Comparison of ENCODE assay signal across 23 cellular contexts in genomic region chr10:72508033-72508432, GRCh38.
A peak's percentile ranks its signal among the peaks of the same experiment; 100 is the strongest.
DNase-seq lines count a peak whose midpoint lies in the region; ATAC-seq, FAIRE-seq and TF ChIP-seq lines count a peak whose summit lies in the region.
"Had no signal": no experiment of that assay in that cellular context is flagged by ENCODE, and none has a peak within 500 bp of the region (broad histone marks: within the 10 kb centered on the region; RNA-seq: fewer than 3 reads in every experiment).

No MANE protein-coding gene starts in this region.

- H2AFZ ChIP-seq in HepG2 (ENCODE audit: low read length): no peak overlapping the region

- H3K9me3 ChIP-seq in HepG2 (ENCODE audit: low read length) (peaks cover 7% of the 10 kb centered on the region; the same call in 1 of the 2 replicates), right lobe of liver (no peaks in the 10 kb centered on the region), SK-N-MC (ENCODE audit: low read depth, low read length) (no peaks in the 10 kb centered on the region), neutrophil (no peaks in the 10 kb centered on the region)

- TF ChIP-seq EP300 in HepG2 (IDR thresholded peaks at IDR 0.05; ENCODE audit: low read depth in 2 of 2, low read length in 2 of 2) (no peak), HepG2 (CRISPR knock-in tag; IDR thresholded peaks at IDR 0.05; ENCODE audit: borderline replicate concordance) (no peak)

- POLR2A ChIA-PET in HepG2 (lab: Yijun Ruan, JAX): no interaction called here
- POLR2A ChIA-PET in activated CD4-positive, alpha-beta T cell treated with anti-CD3 and anti-CD28 coated beads for 36 hours (lab: Charles Lee): no interaction called here

- BruUV-seq in HepG2 (replicated peaks; lab: Mats Ljungman, UMichigan): no TSS peak

- CTCF ChIA-PET in HepG2 (lab: Yijun Ruan, JAX; ENCODE audit: low intra/inter-chr PET ratio, low total read pairs): no interaction called here
- CTCF ChIA-PET in activated CD4-positive, alpha-beta T cell treated with anti-CD3 and anti-CD28 coated beads for 36 hours (lab: Charles Lee): no interaction called here

- intact Hi-C loops in HepG2 (cut with micrococcal nuclease; ENCODE audit: unreplicated experiment): no loop called here
- intact Hi-C loops in right lobe of liver (cut with DNase I): no loop called here
- intact Hi-C loops in activated CD4-positive, alpha-beta T cell treated with anti-CD3 and anti-CD28 coated beads for 36 hours (cut with DNase I, micrococcal nuclease): no loop called here

- H3K9ac ChIP-seq in HepG2 (ENCODE audit: insufficient read depth, low read depth, low read length) (no peak overlapping the region), SK-N-MC (ENCODE audit: insufficient read length) (no peak overlapping the region)
- H3K9ac ChIP-seq: BLaER1 treated with 17β-estradiol and CSF1 and Interleukin-3, amounts not matched to agents 10 nM and 100 nM had no signal

- DNase-seq in HepG2 (ENCODE audit: low spot score): no peak
- DNase-seq in right lobe of liver: no peak
- no peak for DNase-seq in HL-60 (ENCODE audit: low read depth in 1 of 2, low spot score in 1 of 2)
- no peak for DNase-seq in SK-N-MC (ENCODE audit: low read depth, low spot score)
- no peak for DNase-seq in activated CD4-positive, alpha-beta T cell treated with anti-CD3 and anti-CD28 coated beads for 36 hours
- DNase-seq in glutamatergic neuron: no peak
- DNase-seq: AML-193; Caco-2; Calu3; CD4-positive, alpha-beta T cell; CD8-positive, alpha-beta T cell; DMS79 treated with DMSO at 0.1 percent for 48 hours; GF-D8 had no signal

- FAIRE-seq in HepG2 (lab: Jason Lieb, UNC): no peak
- FAIRE-seq: D721Med, G401.6, GM12891, GM19239 had no signal

- no peak overlapping the region for H3K27ac Mint-ChIP-seq in activated CD4-positive, alpha-beta T cell treated with anti-CD3 and anti-CD28 coated beads for 36 hours
- H3K27ac Mint-ChIP-seq in glutamatergic neuron (ENCODE audit: unreplicated experiment): no peak overlapping the region
- H3K27ac Mint-ChIP-seq: B cell; CD4-positive, alpha-beta T cell; CD8-positive, alpha-beta T cell had no signal

- in situ Hi-C loops in HepG2 (cut with HindIII; ENCODE audit: extremely low pct_ligation_motif_present, low pct_unique_long_range_greater_than_20kb): no loop called here

- H3K27me3 Mint-ChIP-seq in activated CD4-positive, alpha-beta T cell treated with anti-CD3 and anti-CD28 coated beads for 36 hours: no peaks in the 10 kb centered on the region
- H3K27me3 Mint-ChIP-seq in glutamatergic neuron (ENCODE audit: unreplicated experiment): no peaks in the 10 kb centered on the region
- H3K27me3 Mint-ChIP-seq: B cell; CD4-positive, alpha-beta T cell had no signal

- H3K27me3 ChIP-seq in HepG2 (ENCODE audit: control insufficient read depth in 1 of 2, insufficient read depth in 2 of 2, low read length in 2 of 2) (no peaks in the 10 kb centered on the region), right lobe of liver (no peaks in the 10 kb centered on the region), HL-60 (ENCODE audit: insufficient read depth, poor library complexity, severe bottlenecking) (no peaks in the 10 kb centered on the region), neutrophil (no peaks in the 10 kb centered on the region)
- H3K27me3 ChIP-seq: BLaER1 treated with 17β-estradiol and CSF1 and Interleukin-3, amounts not matched to agents 10 nM and 100 nM had no signal

- H3K27ac ChIP-seq in HepG2 (ENCODE audit: extremely low read length, insufficient read depth, low read length): no peak overlapping the region
- no peak overlapping the region for H3K27ac ChIP-seq in right lobe of liver
- H3K27ac ChIP-seq in HL-60 (replicated peaks): peak overlapping the region; percentile 88
- H3K27ac ChIP-seq in SK-N-MC: 0 out of 2 replicates have a peak overlapping the region, but pooled peaks have one; percentile 36
- peak overlapping the region; percentile 85 for H3K27ac ChIP-seq in neutrophil
- H3K27ac ChIP-seq: 22Rv1; BLaER1 treated with 17β-estradiol and CSF1 and Interleukin-3, amounts not matched to agents 10 nM and 100 nM; C4-2B had no signal

- TF ChIP-seq RAD21 in HepG2 (CRISPR knock-in tag; IDR thresholded peaks at IDR 0.05): no peak

- H3K4me1 ChIP-seq in HepG2 (ENCODE audit: insufficient read depth, low read length): peaks cover 24% of the 10 kb centered on the region
- H3K4me1 ChIP-seq in right lobe of liver: peaks cover 0 to 20% (median 5%) of the 10 kb centered on the region in 4 donors
- peaks cover 78 to 82% of the 10 kb centered on the region in 2 experiments for H3K4me1 ChIP-seq in neutrophil (ENCODE audit: control insufficient read depth in 1 of 2, insufficient read depth in 1 of 2, low read depth in 1 of 2, low read length in 1 of 2)
- H3K4me1 ChIP-seq: Caco-2 had no signal

- no peaks in the 10 kb centered on the region; the same call in 1 of the 2 replicates for H4K20me1 ChIP-seq in HepG2 (ENCODE audit: insufficient read depth, low read length)
- H4K20me1 ChIP-seq: BLaER1 treated with 17β-estradiol and CSF1 and Interleukin-3, amounts not matched to agents 10 nM and 100 nM had no signal

- ATAC-seq in HepG2 (no peak), right lobe of liver (no peak), HG03432 (IDR thresholded peaks at IDR 0.05; ENCODE audit: unreplicated experiment) (no peak)
- no peak for ATAC-seq in activated CD4-positive, alpha-beta T cell treated with anti-CD3 and anti-CD28 coated beads for 36 hours
- ATAC-seq: CD8-positive, alpha-beta T cell had no signal

- TF ChIP-seq POLR2A in HepG2 (IDR thresholded peaks at IDR 0.05; ENCODE audit: insufficient read depth in 1 of 2, low read depth in 2 of 2, low read length in 2 of 2): no peak
- no peak for TF ChIP-seq POLR2A in right lobe of liver (IDR thresholded peaks at IDR 0.05)

- H3K4me2 ChIP-seq in HepG2 (ENCODE audit: low read depth, low read length): no peak overlapping the region
- H3K4me2 ChIP-seq: BLaER1 treated with 17β-estradiol and CSF1 and Interleukin-3, amounts not matched to agents 10 nM and 100 nM had no signal

- peaks cover 2 to 26% of the 10 kb centered on the region in 2 experiments; a peak in 4 of 5 replicates for H3K36me3 ChIP-seq in HepG2 (replicated peaks in 1 of 2; ENCODE audit: control insufficient read depth in 1 of 2, insufficient read depth in 2 of 2, low read length in 2 of 2)
- peaks cover 0 to 11% (median 0%) of the 10 kb centered on the region in 4 donors for H3K36me3 ChIP-seq in right lobe of liver
- H3K36me3 ChIP-seq in SK-N-MC (ENCODE audit: insufficient read depth, low read length): no peaks in the 10 kb centered on the region
- H3K36me3 ChIP-seq in neutrophil: no peaks in the 10 kb centered on the region

- H3K4me3 Mint-ChIP-seq in activated CD4-positive, alpha-beta T cell treated with anti-CD3 and anti-CD28 coated beads for 36 hours: no peak overlapping the region
- no peak overlapping the region for H3K4me3 Mint-ChIP-seq in glutamatergic neuron (ENCODE audit: unreplicated experiment)
- H3K4me3 Mint-ChIP-seq: B cell; CD4-positive, alpha-beta T cell; CD8-positive, alpha-beta T cell had no signal

- H3K9me3 Mint-ChIP-seq in activated CD4-positive, alpha-beta T cell treated with anti-CD3 and anti-CD28 coated beads for 36 hours (ENCODE audit: low read depth): peaks cover 14% of the 10 kb centered on the region
- peaks cover 5% of the 10 kb centered on the region for H3K9me3 Mint-ChIP-seq in glutamatergic neuron (ENCODE audit: unreplicated experiment)

- peaks cover 5% of the 10 kb centered on the region for H3K4me1 Mint-ChIP-seq in activated CD4-positive, alpha-beta T cell treated with anti-CD3 and anti-CD28 coated beads for 36 hours
- H3K4me1 Mint-ChIP-seq in glutamatergic neuron (ENCODE audit: low read depth, unreplicated experiment): no peaks in the 10 kb centered on the region

- TF ChIP-seq CTCF in HepG2 (CRISPR knock-in tag; IDR thresholded peaks at IDR 0.05) (no peak), right lobe of liver (IDR thresholded peaks at IDR 0.05) (no peak), HL-60 (IDR thresholded peaks at IDR 0.05; ENCODE audit: insufficient read depth, low read length) (no peak), neutrophil (IDR thresholded peaks at IDR 0.05) (no peak), glutamatergic neuron (IDR thresholded peaks at IDR 0.05; ENCODE audit: partially characterized antibody, unreplicated experiment) (no peak)

- peaks cover 22% of the 10 kb centered on the region for H3K79me2 ChIP-seq in HepG2 (ENCODE audit: insufficient read depth, low read length)

- H3K36me3 Mint-ChIP-seq in activated CD4-positive, alpha-beta T cell treated with anti-CD3 and anti-CD28 coated beads for 36 hours (ENCODE audit: low read depth): peaks cover 25% of the 10 kb centered on the region
- peaks cover 12% of the 10 kb centered on the region for H3K36me3 Mint-ChIP-seq in glutamatergic neuron (ENCODE audit: unreplicated experiment)

- 68% methylated on average over 2 of the region's 2 CpGs for WGBS in HepG2 (ENCODE audit: low lambda C conversion rate)
- 56% methylated on average over 2 of the region's 2 CpGs for WGBS in right lobe of liver (ENCODE audit: insufficient coverage, low coverage, low lambda C conversion rate, missing lambda C conversion rate)

- H3K4me3 ChIP-seq in HepG2 (replicated peaks in 1 of 3; ENCODE audit: insufficient read depth in 1 of 3, low read depth in 2 of 3, low read length in 3 of 3) (no peak overlapping the region), right lobe of liver (no peak overlapping the region), HL-60 (replicated peaks; ENCODE audit: insufficient read depth, low read length) (no peak overlapping the region), SK-N-MC (no peak overlapping the region), neutrophil (ENCODE audit: low read depth in 1 of 2, low read length in 1 of 2) (no peak overlapping the region)
- H3K4me3 ChIP-seq: BLaER1 treated with 17β-estradiol and CSF1 and Interleukin-3, amounts not matched to agents 10 nM and 100 nM had no signal

TF ChIP-seq in HepG2, 621 proteins besides CTCF, POLR2A, EP300 and RAD21:
- peak; percentile 66 for TF ChIP-seq MAFF (IDR thresholded peaks at IDR 0.05; ENCODE audit: low read depth, low read length)
- peak; percentile 59 to 76; a peak in 3 of 4 replicates for TF ChIP-seq MAFK (conservative IDR thresholded peaks at IDR 0.05 in 1 of 2, IDR thresholded peaks at IDR 0.05 in 1 of 2; ENCODE audit: low read length in 2 of 2)
- TF ChIP-seq KLF9 (CRISPR knock-in tag; IDR thresholded peaks at IDR 0.05; ENCODE audit: low read depth): no peak
- TF ChIP-seq ZNF274 (CRISPR knock-in tag; IDR thresholded peaks at IDR 0.05): no peak
- TF ChIP-seq ZNF292 (CRISPR knock-in tag; IDR thresholded peaks at IDR 0.05; ENCODE audit: borderline replicate concordance, low read depth): no peak
TF ChIP-seq in HepG2: peak in this region for 2.

Comparison
In these comparisons a context has a peak if more than half of its experiments do, and no peak if none do; other contexts are left out.
1. H3K27ac ChIP-seq: peak in HL-60 (single experiment), SK-N-MC (single experiment) and neutrophil (single experiment); none in HepG2 (single experiment) and right lobe of liver (0 of 3).